In the genomic region with DNA sequence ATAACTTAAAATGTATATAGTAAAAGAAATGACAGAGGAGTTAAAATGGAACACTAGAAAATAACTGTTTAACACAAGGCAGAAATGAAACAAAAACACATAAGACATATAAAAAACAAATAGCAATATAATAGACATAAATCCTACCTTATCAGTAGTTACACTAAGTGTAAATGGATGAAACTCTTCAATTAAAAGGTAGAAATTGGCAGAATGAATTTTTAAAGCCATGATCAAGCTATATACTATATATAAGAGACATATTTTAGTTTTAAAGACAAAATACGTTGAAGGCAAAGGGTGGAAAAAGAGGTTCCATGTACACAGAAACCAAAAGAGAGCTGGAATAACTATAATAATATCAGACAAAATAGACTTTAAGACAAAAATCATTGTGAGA, we compare ENCODE assay signal across 26 cellular contexts.
"Had no signal": no experiment of that assay in that cellular context is flagged by ENCODE, and none has a peak within 500 bp of the region (broad histone marks: within the 10 kb centered on the region; RNA-seq: fewer than 3 reads in every experiment).

No MANE protein-coding gene starts in this region.

- H3K9me3 ChIP-seq: colonic mucosa, gastrocnemius medialis had no signal

- H3K27me3 ChIP-seq: colonic mucosa, dorsolateral prefrontal cortex, esophagus muscularis mucosa, esophagus squamous epithelium, foreskin keratinocyte, gastrocnemius medialis, gastroesophageal sphincter, heart left ventricle, heart right ventricle had no signal

- FAIRE-seq: endometrium, endothelial cell of umbilical vein had no signal

- ATAC-seq: effector memory CD8-positive, alpha-beta T cell; esophagus mucosa; foreskin keratinocyte; gastrocnemius medialis; gastroesophageal sphincter; heart left ventricle; heart right ventricle had no signal

- H3K27ac ChIP-seq: colonic mucosa, coronary artery, dorsolateral prefrontal cortex, epithelial cell of prostate, esophagus muscularis mucosa, esophagus squamous epithelium, foreskin keratinocyte, gastrocnemius medialis, gastroesophageal sphincter, heart left ventricle, heart right ventricle had no signal

- H3K36me3 ChIP-seq: colonic mucosa had no signal

- H3K4me1 ChIP-seq: colonic mucosa, esophagus muscularis mucosa, esophagus squamous epithelium, foreskin keratinocyte, gastroesophageal sphincter, heart left ventricle, heart right ventricle had no signal

- H3K4me3 ChIP-seq: colonic mucosa, coronary artery, dorsolateral prefrontal cortex, esophagus muscularis mucosa, esophagus squamous epithelium, gastrocnemius medialis, gastroesophageal sphincter, heart left ventricle, heart right ventricle had no signal

- DNase-seq: colonic mucosa; cortex of kidney; dermis blood vessel endothelial cell; dorsolateral prefrontal cortex; effector CD4-positive, alpha-beta T cell; effector CD8-positive, alpha-beta T cell; effector memory CD4-positive, alpha-beta T cell; effector memory CD8-positive, alpha-beta T cell; endodermal cell; erythroblast; esophagus squamous epithelium; foreskin fibroblast; foreskin keratinocyte; foreskin melanocyte; gastrocnemius medialis; glutamatergic neuron; head of caudate nucleus; heart left ventricle; heart right ventricle had no signal
